Comparison of ENCODE assay signal across 25 cellular contexts in genomic region chr18:58355243-58355642, GRCh38.
"Had no signal": no experiment of that assay in that cellular context is flagged by ENCODE, and none has a peak within 500 bp of the region (broad histone marks: within the 10 kb centered on the region; RNA-seq: fewer than 3 reads in every experiment).

No MANE protein-coding gene starts in this region.

- H3K36me3 Mint-ChIP-seq: activated naive CD4-positive, alpha-beta T cell treated with anti-CD3 and anti-CD28 coated beads, Interleukin-2, amount 50 U/mL, for 72 hours had no signal

- H3K9me3 ChIP-seq: ascending aorta, breast epithelium, gastroesophageal sphincter, heart left ventricle, sigmoid colon, spleen, upper lobe of right lung had no signal

- H3K9me3 Mint-ChIP-seq: activated CD4-positive, alpha-beta T cell treated with anti-CD3 and anti-CD28 coated beads, Interleukin-2, amount 10 ng/mL, durations not matched to agents 7 days and 5 days; activated naive CD4-positive, alpha-beta T cell treated with anti-CD3 and anti-CD28 coated beads, Interleukin-2, amount 50 U/mL, for 72 hours; naive thymus-derived CD4-positive, alpha-beta T cell; neural crest cell; T-helper 2 cell treated with Interferon-gamma antibody and Interleukin-4, amounts not matched to agents 5 μg/mL and 100 μg/mL, for 36 hours had no signal

- H3K4me1 Mint-ChIP-seq: activated CD4-positive, alpha-beta T cell treated with anti-CD3 and anti-CD28 coated beads, Interleukin-2, amount 10 ng/mL, durations not matched to agents 7 days and 5 days; naive thymus-derived CD4-positive, alpha-beta T cell had no signal

- H3K36me3 ChIP-seq: ascending aorta, breast epithelium had no signal

- ATAC-seq: activated CD8-positive, alpha-beta T cell treated with anti-CD3 and anti-CD28 coated beads, Interleukin-2, amount 10 ng/mL, durations not matched to agents 7 days and 5 days; activated naive CD4-positive, alpha-beta T cell treated with anti-CD3 and anti-CD28 coated beads, Interleukin-2, amount 50 U/mL, for 72 hours; gastroesophageal sphincter; heart left ventricle; left lobe of liver; naive thymus-derived CD4-positive, alpha-beta T cell had no signal

- H3K4me3 ChIP-seq: ascending aorta, breast epithelium, coronary artery, gastroesophageal sphincter, heart left ventricle, lung, sigmoid colon, spleen, upper lobe of right lung had no signal

- H3K27ac Mint-ChIP-seq: activated CD4-positive, alpha-beta T cell treated with anti-CD3 and anti-CD28 coated beads, Interleukin-2, amount 10 ng/mL, durations not matched to agents 7 days and 5 days; activated CD8-positive, alpha-beta T cell treated with anti-CD3 and anti-CD28 coated beads, Interleukin-2, amount 10 ng/mL, durations not matched to agents 7 days and 5 days; T-helper 2 cell treated with Interferon-gamma antibody and Interleukin-4, amounts not matched to agents 5 μg/mL and 100 μg/mL, for 36 hours had no signal

- DNase-seq: activated CD4-positive, alpha-beta T cell treated with anti-CD3 and anti-CD28 coated beads, Interleukin-2, amount 10 ng/mL, durations not matched to agents 7 days and 5 days; activated CD4-positive, CD25-positive, alpha-beta regulatory T cell treated with anti-CD3 and anti-CD28 coated beads, Interleukin-2, amount 50 U/mL, for 72 hours; activated CD8-positive, alpha-beta T cell treated with anti-CD3 and anti-CD28 coated beads, Interleukin-2, amount 10 ng/mL, durations not matched to agents 7 days and 5 days; activated T-cell treated with anti-CD3 and anti-CD28 coated beads, Interleukin-2, amount 50 U/mL, for 1 hour; cerebellar nuclear complex; heart left ventricle; kidney; naive thymus-derived CD4-positive, alpha-beta T cell; posterior cingulate gyrus; retina; sigmoid colon; spleen; stimulated activated CD4-positive, alpha-beta T cell treated with anti-CD3 and anti-CD28 coated beads, Interleukin-4, amount 100 ng/mL, for 24 hours; stimulated activated naive CD4-positive, alpha-beta T cell treated with Interleukin-2 at 50 U/mL for 16 hours; upper lobe of right lung had no signal

- H3K27me3 Mint-ChIP-seq: activated CD4-positive, alpha-beta T cell treated with anti-CD3 and anti-CD28 coated beads, Interleukin-2, amount 10 ng/mL, durations not matched to agents 7 days and 5 days had no signal

- H3K4me3 Mint-ChIP-seq: activated CD4-positive, alpha-beta T cell treated with anti-CD3 and anti-CD28 coated beads, Interleukin-2, amount 10 ng/mL, durations not matched to agents 7 days and 5 days; activated CD8-positive, alpha-beta T cell treated with anti-CD3 and anti-CD28 coated beads, Interleukin-2, amount 10 ng/mL, durations not matched to agents 7 days and 5 days; naive thymus-derived CD4-positive, alpha-beta T cell; neural crest cell; T-helper 2 cell treated with Interferon-gamma antibody and Interleukin-4, amounts not matched to agents 5 μg/mL and 100 μg/mL, for 36 hours had no signal

- FAIRE-seq: kidney had no signal

- H3K4me1 ChIP-seq: ascending aorta, breast epithelium, gastroesophageal sphincter, heart left ventricle, sigmoid colon, spleen, upper lobe of right lung had no signal

- H3K27ac ChIP-seq: ascending aorta, breast epithelium, coronary artery, gastroesophageal sphincter, heart left ventricle, sigmoid colon, spleen, upper lobe of right lung, VCaP had no signal

- H3K27me3 ChIP-seq: ascending aorta, breast epithelium, gastroesophageal sphincter, heart left ventricle, sigmoid colon, spleen, upper lobe of right lung had no signal
